In the genomic region with DNA sequence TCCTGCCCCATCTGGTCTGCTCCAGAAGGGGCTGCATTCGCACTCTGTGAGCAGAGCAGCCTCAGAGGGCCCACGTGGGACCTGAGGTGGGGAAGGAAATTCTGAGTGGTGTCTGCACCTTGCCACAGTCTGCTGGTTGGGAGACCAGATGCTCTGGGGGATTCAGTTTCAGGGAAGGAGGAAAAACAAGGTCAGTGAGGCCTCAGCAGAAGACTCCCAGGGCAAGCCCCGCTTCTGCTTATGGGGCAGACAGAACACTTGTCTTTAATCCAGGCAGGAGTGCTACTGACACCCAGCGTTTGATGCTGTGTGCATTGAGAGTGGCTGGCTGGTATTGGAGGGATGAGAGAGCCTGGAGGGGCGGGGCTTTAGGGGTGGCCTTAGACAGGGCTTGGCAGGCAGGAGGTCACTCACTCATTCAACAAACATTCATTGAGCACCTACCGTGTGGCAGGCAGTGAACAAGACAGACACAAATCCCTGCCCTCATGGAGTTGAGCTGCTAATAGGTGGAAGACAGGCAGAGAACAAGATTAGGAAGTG, we compare ENCODE assay signal across 12 cellular contexts. TPM values are rescaled to one million over a fixed set of nuclear protein-coding genes. Genes with fewer than 3 reads are reported as not detected.
DNase-seq lines count a peak whose midpoint lies in the region; ATAC-seq lines count a peak whose summit lies in the region.
"Had no signal": no experiment of that assay in that cellular context is flagged by ENCODE, and none has a peak within 500 bp of the region (broad histone marks: within the 10 kb centered on the region; RNA-seq: fewer than 3 reads in every experiment).

No MANE protein-coding gene starts in this region.

- ATAC-seq in HG02642 (IDR thresholded peaks at IDR 0.05; ENCODE audit: poor library complexity, unreplicated experiment) = peak; percentile 39
- no peak for ATAC-seq in GM19463 (IDR thresholded peaks at IDR 0.05; ENCODE audit: unreplicated experiment)
- ATAC-seq in GM18498 (IDR thresholded peaks at IDR 0.05; ENCODE audit: unreplicated experiment) = no peak

- in situ Hi-C loops in SK-MEL-5 (cut with HindIII; ENCODE audit: low pct_unique_long_range_greater_than_20kb, low sequenced_read_pairs) = no loop called here

- DNase-seq in DMS53 (lab: John Stamatoyannopoulos, UW) (peak; percentile 18), DMS53 treated with DMSO at 0.1 percent for 48 hours (lab: John Stamatoyannopoulos, UW; ENCODE audit: unreplicated experiment) (no peak), SK-MEL-5 (ENCODE audit: low read depth, low spot score) (peak; percentile 36), left kidney (ENCODE audit: low read depth, low spot score) (peak; percentile 32), NCI-H187 (lab: John Stamatoyannopoulos, UW) (no peak)
- DNase-seq: NCI-H510A had no signal

RNA-seq across cellular contexts. Expression of a gene that starts 4.9 kb away (rescaled TPM):
- 0.26 TPM in 1 of 2 replicates, not detected in the other for total RNA-seq in SK-MEL-5 (2014; rRNA removed; shearing (Covaris generic))
- polyA plus RNA-seq in SK-MEL-5 (2015; cell fraction: cytosol; rRNA removed) = 0.25 and 0.37 TPM in 2 replicates
- polyA plus RNA-seq in SK-MEL-5 (2015; cell fraction: nucleus; rRNA removed) = 0.24 TPM in 1 of 2 replicates, not detected in the other
- total RNA-seq: cardiac muscle cell, Daoy, esophagus muscularis mucosa had no signal
- polyA plus RNA-seq: cardiac muscle cell had no signal

RNA-seq across cellular contexts. Expression of a gene that starts 6.1 kb away (rescaled TPM):
- total RNA-seq in SK-MEL-5 (2014; rRNA removed; shearing (Covaris generic)) = 190 and 221 TPM in 2 replicates
- 236 and 402 TPM in 2 replicates for polyA plus RNA-seq in SK-MEL-5 (2015; cell fraction: cytosol; rRNA removed)
- polyA plus RNA-seq in SK-MEL-5 (2015; cell fraction: nucleus; rRNA removed) = 18.4 and 29.2 TPM in 2 replicates

RNA-seq across cellular contexts. Expression of a gene that starts 48.6 kb away (rescaled TPM):
- total RNA-seq in SK-MEL-5 (2014; rRNA removed; shearing (Covaris generic)) = 62.8 and 90.9 TPM in 2 replicates
- polyA plus RNA-seq in SK-MEL-5 (2015; cell fraction: cytosol; rRNA removed) = 193 and 205 TPM in 2 replicates
- polyA plus RNA-seq in SK-MEL-5 (2015; cell fraction: nucleus; rRNA removed) = 131 and 158 TPM in 2 replicates

RNA-seq across cellular contexts. Expression of a gene that starts 59.8 kb away (rescaled TPM):
- 96.8 and 105 TPM in 2 replicates for total RNA-seq in SK-MEL-5 (2014; rRNA removed; shearing (Covaris generic))
- polyA plus RNA-seq in SK-MEL-5 (2015; cell fraction: cytosol; rRNA removed) = 124 and 131 TPM in 2 replicates
- polyA plus RNA-seq in SK-MEL-5 (2015; cell fraction: nucleus; rRNA removed) = 30.4 and 32.4 TPM in 2 replicates

Comparison
In these comparisons a context has a peak if more than half of its experiments do, and no peak if none do; other contexts are left out.
1. DNase-seq: peak in DMS53 (single experiment), SK-MEL-5 (single experiment) and left kidney (single experiment); none in DMS53 treated with DMSO at 0.1 percent for 48 hours (single experiment) and NCI-H187 (0 of 2).